17 cellular contexts compared by ENCODE assay signal in genomic region chr11:24513837-24514594, GRCh38. TPM values are rescaled to one million over a fixed set of nuclear protein-coding genes. Genes with fewer than 3 reads are reported as not detected.
DNase-seq lines count a peak whose midpoint lies in the region; ATAC-seq and TF ChIP-seq lines count a peak whose summit lies in the region.
"Had no signal": no experiment of that assay in that cellular context is flagged by ENCODE, and none has a peak within 500 bp of the region (broad histone marks: within the 10 kb centered on the region; RNA-seq: fewer than 3 reads in every experiment).

No MANE protein-coding gene starts in this region.

- H3K36me3 ChIP-seq in HUES48 (ENCODE audit: control insufficient read depth, insufficient read depth, low read length): no peaks in the 10 kb centered on the region
- H3K36me3 ChIP-seq: gastrocnemius medialis had no signal

- DNase-seq in GM13977 (ENCODE audit: low spot score) (peak; percentile 17), NCI-H510A (lab: John Stamatoyannopoulos, UW) (no peak), GOT3 (lab: John Stamatoyannopoulos, UW) (no peak), HT-29 (ENCODE audit: low spot score) (no peak)
- DNase-seq: activated CD4-positive, alpha-beta T cell treated with anti-CD3 and anti-CD28 coated beads, Interleukin-2, amount 50 U/mL, for 4 hours; activated effector memory CD4-positive, alpha-beta T cell treated with Interleukin-2 at 50 U/mL for 16 hours; gastrocnemius medialis; islet precursor cell; KG1; NCI-H526 treated with DMSO at 0.1 percent for 48 hours; stimulated activated CD4-positive, alpha-beta T cell treated with anti-CD3 and anti-CD28 coated beads, Interleukin-2, amount 100 ng/mL, for 48 hours had no signal

- ATAC-seq in GM21360 (IDR thresholded peaks at IDR 0.05; ENCODE audit: unreplicated experiment) (peak; percentile 95), HG02943 (IDR thresholded peaks at IDR 0.05; ENCODE audit: low read depth, unreplicated experiment) (peak; percentile 99), SK-N-SH treated with all-trans-retinoic acid at 6 μM for 48 hours (no peak; the same call in 2 of the 3 replicates)
- ATAC-seq: gastrocnemius medialis; stimulated activated memory B cell treated with anti-CD40 and anti-IgM and Interleukin-4, amounts not matched to agents 10 μg/mL and 1 μg/mL and 100 μg/mL, for 72 hours had no signal

- H3K9ac ChIP-seq in HUES48 (ENCODE audit: low read depth, low read length): no peak overlapping the region

- H3K4me1 ChIP-seq in HUES48 (ENCODE audit: control insufficient read depth, insufficient read depth, low read length): peaks cover 29% of the 10 kb centered on the region
- H3K4me1 ChIP-seq: gastrocnemius medialis had no signal

- no peak for TF ChIP-seq CTCF in GM13977 (IDR thresholded peaks at IDR 0.05; ENCODE audit: extremely low read depth, insufficient read depth, missing control alignments)

- H3K9me3 ChIP-seq in HUES48 (ENCODE audit: control insufficient read depth, insufficient read depth, low read length): no peaks in the 10 kb centered on the region
- H3K9me3 ChIP-seq: gastrocnemius medialis had no signal

- H3K27me3 ChIP-seq in HUES48 (ENCODE audit: control insufficient read depth, insufficient read depth, low read length): no peaks in the 10 kb centered on the region
- H3K27me3 ChIP-seq: gastrocnemius medialis had no signal

- in situ Hi-C loops in GM13977 (cut with MboI; ENCODE audit: low pct_unique_long_range_greater_than_20kb, low sequenced_read_pairs, unreplicated experiment): no loop called here

- H3K27ac ChIP-seq in HUES48 (ENCODE audit: low read depth, low read length): no peak overlapping the region
- H3K27ac ChIP-seq: gastrocnemius medialis had no signal

- peak overlapping the region; percentile 0; the same call in 1 of the 2 replicates for H3K4me3 ChIP-seq in HUES48 (ENCODE audit: low read depth, low read length)
- H3K4me3 ChIP-seq: gastrocnemius medialis had no signal

TF ChIP-seq in SK-N-SH treated with all-trans-retinoic acid at 6 μM for 48 hours, 23 proteins besides CTCF, POLR2A, EP300 and RAD21:
- TF ChIP-seq ZNF565 (CRISPR knock-in tag; conservative IDR thresholded peaks at IDR 0.05; ENCODE audit: low read depth) (no peak), ZNF70 (CRISPR knock-in tag; IDR thresholded peaks at IDR 0.05) (no peak), SNAI2 (CRISPR knock-in tag; IDR thresholded peaks at IDR 0.05) (no peak), RARB (CRISPR knock-in tag; IDR thresholded peaks at IDR 0.05) (no peak), CSRNP3 (CRISPR knock-in tag; IDR thresholded peaks at IDR 0.05) (no peak), ESRRG (CRISPR knock-in tag; IDR thresholded peaks at IDR 0.05) (no peak), ISL1 (CRISPR knock-in tag; IDR thresholded peaks at IDR 0.05) (no peak)
TF ChIP-seq in SK-N-SH treated with all-trans-retinoic acid at 6 μM for 48 hours: peak in this region for 0.

RNA-seq across cellular contexts. Expression of gene LUZP2, which starts 17.2 kb away (rescaled TPM):
- not detected in 2 replicates for total RNA-seq in HT-29 (2014; rRNA removed; shearing (Covaris generic))
- total RNA-seq: gastrocnemius medialis, pulmonary artery endothelial cell had no signal
